In the genomic region with DNA sequence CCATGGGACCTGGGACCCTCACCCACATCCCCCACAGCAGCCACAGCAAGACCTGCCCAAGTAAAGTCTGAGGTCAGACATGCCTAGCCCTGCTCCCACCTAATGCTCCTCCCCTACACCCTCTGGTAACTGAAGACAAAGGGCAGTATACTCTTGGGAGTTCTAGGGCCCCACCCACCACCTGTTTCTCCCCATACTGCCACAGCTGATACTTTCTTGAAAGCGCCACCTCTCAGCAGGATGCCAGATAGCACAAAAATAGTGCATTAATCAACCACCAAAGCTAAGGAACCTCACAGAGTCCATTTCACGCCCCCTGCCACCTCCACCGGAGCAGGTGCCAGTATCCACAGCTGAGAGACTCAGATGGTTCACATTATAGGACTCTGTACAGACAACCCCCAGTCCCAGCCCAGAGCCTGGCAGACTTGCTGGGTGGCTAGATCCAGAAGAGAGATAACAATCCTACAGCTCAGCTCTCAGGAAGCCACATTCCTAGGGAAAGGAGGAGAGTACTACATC, we compare ENCODE assay signal across 25 cellular contexts.
DNase-seq lines count a peak whose midpoint lies in the region; ATAC-seq and TF ChIP-seq lines count a peak whose summit lies in the region.
"Had no signal": no experiment of that assay in that cellular context is flagged by ENCODE, and none has a peak within 500 bp of the region (broad histone marks: within the 10 kb centered on the region; RNA-seq: fewer than 3 reads in every experiment).

No MANE protein-coding gene starts in this region.

- CTCF ChIA-PET in CD4-positive, alpha-beta memory T cell (lab: Charles Lee; ENCODE audit: partially characterized antibody): no interaction called here

- ATAC-seq in SK-N-SH treated with all-trans-retinoic acid at 6 μM for 48 hours (peak; percentile 21; the same call in 1 of the 3 replicates), Right ventricle myocardium inferior (no peak)
- ATAC-seq: left lung had no signal

- H3K27ac Mint-ChIP-seq in CD4-positive, alpha-beta memory T cell: no peak overlapping the region
- no peak overlapping the region for H3K27ac Mint-ChIP-seq in endodermal cell
- H3K27ac Mint-ChIP-seq: activated B cell treated with CpG ODN at 0.5 μM for 24 hours; activated CD4-positive, alpha-beta memory T cell treated with anti-CD3 and anti-CD28 coated beads, Interleukin-2, amount 10 ng/mL, durations not matched to agents 7 days and 5 days; activated naive CD4-positive, alpha-beta T cell treated with anti-CD3 and anti-CD28 coated beads for 36 hours; T-helper 1 cell treated with Interleukin-12 subunit alpha and Interleukin-12 subunit beta and Interleukin-4 antibody, amounts not matched to agents 30 μg/mL and 1 μg/mL, for 36 hours had no signal

- peak; percentile 57 for DNase-seq in NCI-H82 (lab: John Stamatoyannopoulos, UW)
- no peak for DNase-seq in NCI-H82 treated with DMSO at 0.1 percent for 48 hours (lab: John Stamatoyannopoulos, UW; ENCODE audit: unreplicated experiment)
- DNase-seq in HT-29 (ENCODE audit: low spot score): peak; percentile 37
- no peak for DNase-seq in iPS-NIHi11 (ENCODE audit: low spot score)
- DNase-seq in CD4-positive, alpha-beta memory T cell: no peak
- no peak for DNase-seq in endodermal cell
- no peak for DNase-seq in Right ventricle myocardium inferior (ENCODE audit: missing footprints)
- DNase-seq: activated B cell treated with CpG ODN at 0.5 μM for 24 hours; activated CD4-positive, alpha-beta memory T cell treated with anti-CD3 and anti-CD28 coated beads, Interleukin-2, amount 10 ng/mL, durations not matched to agents 7 days and 5 days; activated naive CD4-positive, alpha-beta T cell treated with anti-CD3 and anti-CD28 coated beads for 36 hours; cerebellar nuclear complex; effector CD4-positive, alpha-beta T cell; esophagus squamous epithelium; IMR-90; MM.1S; NCI-H187; NCI-H510A; spleen had no signal

- H3K9me3 Mint-ChIP-seq in CD4-positive, alpha-beta memory T cell: peaks cover 4 to 25% (median 7%) of the 10 kb centered on the region in 8 donors
- peaks cover 45% of the 10 kb centered on the region for H3K9me3 Mint-ChIP-seq in endodermal cell

- H3K4me3 ChIP-seq in CD4-positive, alpha-beta memory T cell (ENCODE audit: low read length in 2 of 2): no peak overlapping the region
- H3K4me3 ChIP-seq in endodermal cell (ENCODE audit: low read length): no peak overlapping the region
- H3K4me3 ChIP-seq: ascending aorta; BLaER1 treated with 17β-estradiol and CSF1 and Interleukin-3, amounts not matched to agents 10 nM and 100 nM; esophagus squamous epithelium; left lung; spleen had no signal

- H3K27me3 ChIP-seq in CD4-positive, alpha-beta memory T cell (ENCODE audit: insufficient read depth, low read length): no peaks in the 10 kb centered on the region
- H3K27me3 ChIP-seq in endodermal cell (ENCODE audit: control insufficient read depth, insufficient read depth, low read length, poor library complexity, severe bottlenecking): no peaks in the 10 kb centered on the region
- H3K27me3 ChIP-seq: ascending aorta; BLaER1 treated with 17β-estradiol and CSF1 and Interleukin-3, amounts not matched to agents 10 nM and 100 nM; esophagus squamous epithelium; left lung; neutrophil; spleen had no signal

- H3K9me3 ChIP-seq in CD4-positive, alpha-beta memory T cell (ENCODE audit: control insufficient read depth in 1 of 2, low read length in 2 of 2): no peaks in the 10 kb centered on the region
- peaks cover 51% of the 10 kb centered on the region for H3K9me3 ChIP-seq in endodermal cell (ENCODE audit: control insufficient read depth, low read length)
- H3K9me3 ChIP-seq: esophagus squamous epithelium, neutrophil had no signal

- no peak overlapping the region for H3K27ac ChIP-seq in CD4-positive, alpha-beta memory T cell (ENCODE audit: low read depth, low read length)
- no peak overlapping the region for H3K27ac ChIP-seq in endodermal cell (ENCODE audit: low read depth, low read length)
- H3K27ac ChIP-seq: ascending aorta; BLaER1 treated with 17β-estradiol and CSF1 and Interleukin-3, amounts not matched to agents 10 nM and 100 nM; esophagus squamous epithelium; HL-60; left lung; neutrophil; spleen had no signal

- H3K4me1 ChIP-seq in CD4-positive, alpha-beta memory T cell (ENCODE audit: insufficient read depth, low read length): no peaks in the 10 kb centered on the region
- no peaks in the 10 kb centered on the region for H3K4me1 ChIP-seq in endodermal cell (ENCODE audit: control insufficient read depth, insufficient read depth, low read length)
- H3K4me1 ChIP-seq: ascending aorta, esophagus squamous epithelium, left lung, spleen had no signal

- POLR2A ChIA-PET in CD4-positive, alpha-beta memory T cell (lab: Charles Lee; ENCODE audit: partially characterized antibody): no interaction called here

- 91 to 100% methylated on average over 1 to 3 of the region's 3 CpGs for whole genome bisulfite sequencing in endodermal cell (ENCODE audit: insufficient coverage in 1 of 2, insufficient read length in 1 of 2), 2 experiments

- H3K9ac ChIP-seq in endodermal cell (ENCODE audit: extremely low read depth, low read length, poor library complexity, severe bottlenecking): no peak overlapping the region
- H3K9ac ChIP-seq: BLaER1 treated with 17β-estradiol and CSF1 and Interleukin-3, amounts not matched to agents 10 nM and 100 nM had no signal

- no peak for TF ChIP-seq CTCF in endodermal cell (conservative IDR thresholded peaks at IDR 0.05)

- H3K27me3 Mint-ChIP-seq in CD4-positive, alpha-beta memory T cell: no peaks in the 10 kb centered on the region
- H3K27me3 Mint-ChIP-seq in endodermal cell (ENCODE audit: insufficient read depth): no peaks in the 10 kb centered on the region
- H3K27me3 Mint-ChIP-seq: activated B cell treated with CpG ODN at 0.5 μM for 24 hours; activated CD4-positive, alpha-beta memory T cell treated with anti-CD3 and anti-CD28 coated beads, Interleukin-2, amount 10 ng/mL, durations not matched to agents 7 days and 5 days had no signal

- no peaks in the 10 kb centered on the region for H3K4me1 Mint-ChIP-seq in CD4-positive, alpha-beta memory T cell
- peaks cover 11% of the 10 kb centered on the region for H3K4me1 Mint-ChIP-seq in endodermal cell
- H3K4me1 Mint-ChIP-seq: activated B cell treated with CpG ODN at 0.5 μM for 24 hours; activated CD4-positive, alpha-beta memory T cell treated with anti-CD3 and anti-CD28 coated beads, Interleukin-2, amount 10 ng/mL, durations not matched to agents 7 days and 5 days had no signal

- intact Hi-C loops in CD4-positive, alpha-beta memory T cell (cut with micrococcal nuclease): no loop called here
- intact Hi-C loops in Right ventricle myocardium inferior (cut with DNase I): no loop called here

- no peaks in the 10 kb centered on the region for H3K36me3 Mint-ChIP-seq in CD4-positive, alpha-beta memory T cell
- peaks cover 9% of the 10 kb centered on the region for H3K36me3 Mint-ChIP-seq in endodermal cell (ENCODE audit: low read depth)

- no peaks in the 10 kb centered on the region for H3K36me3 ChIP-seq in CD4-positive, alpha-beta memory T cell (ENCODE audit: insufficient read depth, low read length)
- H3K36me3 ChIP-seq in endodermal cell (ENCODE audit: control insufficient read depth, insufficient read depth, low read length): no peaks in the 10 kb centered on the region
- H3K36me3 ChIP-seq: ascending aorta; BLaER1 treated with 17β-estradiol and CSF1 and Interleukin-3, amounts not matched to agents 10 nM and 100 nM; esophagus squamous epithelium; left lung; neutrophil; spleen had no signal

- no peak overlapping the region for H3K4me3 Mint-ChIP-seq in CD4-positive, alpha-beta memory T cell
- no peak overlapping the region for H3K4me3 Mint-ChIP-seq in endodermal cell
- H3K4me3 Mint-ChIP-seq: activated B cell treated with CpG ODN at 0.5 μM for 24 hours; activated CD4-positive, alpha-beta memory T cell treated with anti-CD3 and anti-CD28 coated beads, Interleukin-2, amount 10 ng/mL, durations not matched to agents 7 days and 5 days; activated naive CD4-positive, alpha-beta T cell treated with anti-CD3 and anti-CD28 coated beads for 36 hours; T-helper 1 cell treated with Interleukin-12 subunit alpha and Interleukin-12 subunit beta and Interleukin-4 antibody, amounts not matched to agents 30 μg/mL and 1 μg/mL, for 36 hours had no signal

TF ChIP-seq in SK-N-SH treated with all-trans-retinoic acid at 6 μM for 48 hours, 23 proteins besides CTCF, POLR2A, EP300 and RAD21:
- TF ChIP-seq SNAI2 (CRISPR knock-in tag; IDR thresholded peaks at IDR 0.05): no peak
- TF ChIP-seq BACH2 (CRISPR knock-in tag; IDR thresholded peaks at IDR 0.05; ENCODE audit: borderline replicate concordance): no peak
- no peak for TF ChIP-seq ZFP3 (CRISPR knock-in tag; IDR thresholded peaks at IDR 0.05)
- TF ChIP-seq ESRRG (CRISPR knock-in tag; IDR thresholded peaks at IDR 0.05): no peak
- no peak for TF ChIP-seq TCF4 (CRISPR knock-in tag; IDR thresholded peaks at IDR 0.05; ENCODE audit: borderline replicate concordance)
- TF ChIP-seq, protein P1, sequence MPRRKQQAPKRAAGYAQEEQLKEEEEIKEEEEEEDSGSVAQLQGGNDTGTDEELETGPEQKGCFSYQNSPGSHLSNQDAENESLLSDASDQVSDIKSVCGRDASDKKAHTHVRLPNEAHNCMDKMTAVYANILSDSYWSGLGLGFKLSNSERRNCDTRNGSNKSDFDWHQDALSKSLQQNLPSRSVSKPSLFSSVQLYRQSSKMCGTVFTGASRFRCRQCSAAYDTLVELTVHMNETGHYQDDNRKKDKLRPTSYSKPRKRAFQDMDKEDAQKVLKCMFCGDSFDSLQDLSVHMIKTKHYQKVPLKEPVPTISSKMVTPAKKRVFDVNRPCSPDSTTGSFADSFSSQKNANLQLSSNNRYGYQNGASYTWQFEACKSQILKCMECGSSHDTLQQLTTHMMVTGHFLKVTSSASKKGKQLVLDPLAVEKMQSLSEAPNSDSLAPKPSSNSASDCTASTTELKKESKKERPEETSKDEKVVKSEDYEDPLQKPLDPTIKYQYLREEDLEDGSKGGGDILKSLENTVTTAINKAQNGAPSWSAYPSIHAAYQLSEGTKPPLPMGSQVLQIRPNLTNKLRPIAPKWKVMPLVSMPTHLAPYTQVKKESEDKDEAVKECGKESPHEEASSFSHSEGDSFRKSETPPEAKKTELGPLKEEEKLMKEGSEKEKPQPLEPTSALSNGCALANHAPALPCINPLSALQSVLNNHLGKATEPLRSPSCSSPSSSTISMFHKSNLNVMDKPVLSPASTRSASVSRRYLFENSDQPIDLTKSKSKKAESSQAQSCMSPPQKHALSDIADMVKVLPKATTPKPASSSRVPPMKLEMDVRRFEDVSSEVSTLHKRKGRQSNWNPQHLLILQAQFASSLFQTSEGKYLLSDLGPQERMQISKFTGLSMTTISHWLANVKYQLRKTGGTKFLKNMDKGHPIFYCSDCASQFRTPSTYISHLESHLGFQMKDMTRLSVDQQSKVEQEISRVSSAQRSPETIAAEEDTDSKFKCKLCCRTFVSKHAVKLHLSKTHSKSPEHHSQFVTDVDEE (CRISPR knock-in tag; IDR thresholded peaks at IDR 0.05): no peak
- no peak for TF ChIP-seq OSR1 (CRISPR knock-in tag; IDR thresholded peaks at IDR 0.05)
- no peak for TF ChIP-seq ZNF565 (CRISPR knock-in tag; conservative IDR thresholded peaks at IDR 0.05; ENCODE audit: low read depth)
- TF ChIP-seq ZNF70 (CRISPR knock-in tag; IDR thresholded peaks at IDR 0.05): no peak

Comparison
In these comparisons a context has a peak if more than half of its experiments do, and no peak if none do; other contexts are left out.
1. DNase-seq: peak in NCI-H82 (single experiment) and HT-29 (single experiment); none in NCI-H82 treated with DMSO at 0.1 percent for 48 hours (single experiment), iPS-NIHi11 (single experiment), CD4-positive, alpha-beta memory T cell (0 of 5), endodermal cell (single experiment) and Right ventricle myocardium inferior (single experiment).